ENCODE assay signal across 13 cellular contexts in genomic region chr3:51992017-51992682, GRCh38. TPM values are rescaled to one million over a fixed set of nuclear protein-coding genes. Genes with fewer than 3 reads are reported as not detected.
A peak's percentile ranks its signal among the peaks of the same experiment; 100 is the strongest.
DNase-seq lines count a peak whose midpoint lies in the region; FAIRE-seq and TF ChIP-seq lines count a peak whose summit lies in the region.
"Had no signal": no experiment of that assay in that cellular context is flagged by ENCODE, and none has a peak within 500 bp of the region (broad histone marks: within the 10 kb centered on the region; RNA-seq: fewer than 3 reads in every experiment).

No MANE protein-coding gene starts in this region.

- DNase-seq in H7: peak; percentile 41
- DNase-seq in activated CD4-positive, alpha-beta memory T cell treated with anti-CD3 and anti-CD28 coated beads for 36 hours: no peak
- DNase-seq in NCI-H2227 treated with DMSO at 0.1 percent for 48 hours (lab: John Stamatoyannopoulos, UW): no peak
- DNase-seq in activated gamma-delta T cell (lab: John Stamatoyannopoulos, UW): no peak
- DNase-seq in SW 1271 (lab: John Stamatoyannopoulos, UW): no peak
- DNase-seq: effector CD8-positive, alpha-beta T cell; KBM-7; naive B cell; stimulated activated CD4-positive, alpha-beta T cell treated with anti-CD3 and anti-CD28 coated beads, Interleukin-4, amount 100 ng/mL, for 4 hours; substantia nigra had no signal

- POLR2A ChIA-PET in activated CD4-positive, alpha-beta memory T cell treated with anti-CD3 and anti-CD28 coated beads for 36 hours (lab: Charles Lee): interaction anchor here (0.5 to 3.2 kb wide), 7 partner anchors 9 to 208 kb away, joined by 3 to 27 read pairs (median 4); partner anchors contain the start of genes ACY1 and DUSP7

- H3K36me3 Mint-ChIP-seq in activated CD4-positive, alpha-beta memory T cell treated with anti-CD3 and anti-CD28 coated beads for 36 hours: peaks cover 47% of the 10 kb centered on the region
- peaks cover 43% of the 10 kb centered on the region for H3K36me3 Mint-ChIP-seq in nephron (ENCODE audit: low read depth)

- H3K27me3 ChIP-seq in H7 (ENCODE audit: control insufficient read depth, insufficient read depth, low read length): no peaks in the 10 kb centered on the region
- H3K27me3 ChIP-seq: right atrium auricular region had no signal

- H3K9me3 Mint-ChIP-seq in activated CD4-positive, alpha-beta memory T cell treated with anti-CD3 and anti-CD28 coated beads for 36 hours: no peaks in the 10 kb centered on the region
- H3K9me3 Mint-ChIP-seq in nephron: no peaks in the 10 kb centered on the region

- CTCF ChIA-PET in activated CD4-positive, alpha-beta memory T cell treated with anti-CD3 and anti-CD28 coated beads for 36 hours (lab: Charles Lee): interaction anchor here (1.6 to 5.8 kb wide), 3 partner anchors 9 to 61 kb away, joined by 4 to 42 read pairs (median 7); partner anchors contain the start of genes ABHD14B and ACY1

- no peaks in the 10 kb centered on the region for H3K27me3 Mint-ChIP-seq in activated CD4-positive, alpha-beta memory T cell treated with anti-CD3 and anti-CD28 coated beads for 36 hours
- H3K27me3 Mint-ChIP-seq in nephron (ENCODE audit: low read depth): no peaks in the 10 kb centered on the region
- H3K27me3 Mint-ChIP-seq: naive B cell had no signal

- H3K4me3 ChIP-seq in H7 (ENCODE audit: insufficient read depth, low read depth, low read length): no peak overlapping the region
- H3K4me3 ChIP-seq: right atrium auricular region had no signal

- H3K4me1 Mint-ChIP-seq in activated CD4-positive, alpha-beta memory T cell treated with anti-CD3 and anti-CD28 coated beads for 36 hours (ENCODE audit: low read depth): peaks cover 34% of the 10 kb centered on the region
- peaks cover 26% of the 10 kb centered on the region for H3K4me1 Mint-ChIP-seq in nephron

- no peak overlapping the region for H3K4me3 Mint-ChIP-seq in activated CD4-positive, alpha-beta memory T cell treated with anti-CD3 and anti-CD28 coated beads for 36 hours
- peak overlapping the region in 2 of 3 experiments; percentile 28 to 40 for H3K4me3 Mint-ChIP-seq in nephron

- peak; percentile 59 for FAIRE-seq in G401.6 (lab: Jason Lieb, UNC)

- no peak for TF ChIP-seq CTCF in nephron (IDR thresholded peaks at IDR 0.05; ENCODE audit: unreplicated experiment in 3 of 3)

- peak overlapping the region; percentile 78 for H3K27ac Mint-ChIP-seq in activated CD4-positive, alpha-beta memory T cell treated with anti-CD3 and anti-CD28 coated beads for 36 hours
- H3K27ac Mint-ChIP-seq in nephron: peak overlapping the region in 1 of 3 experiments; percentile 37

- H3K36me3 ChIP-seq in H7 (replicated peaks; ENCODE audit: control insufficient read depth, insufficient read depth, low read length): peaks cover 15% of the 10 kb centered on the region

- intact Hi-C loops in activated CD4-positive, alpha-beta memory T cell treated with anti-CD3 and anti-CD28 coated beads for 36 hours (cut with micrococcal nuclease): no loop called here

RNA-seq across cellular contexts. Expression of gene RPL29, which starts 3.5 kb away (rescaled TPM):
- 1,001 and 1,107 TPM in 2 replicates for total RNA-seq in H7 (2014; rRNA removed; shearing (Covaris generic))
- total RNA-seq in activated CD4-positive, alpha-beta memory T cell treated with anti-CD3 and anti-CD28 coated beads for 36 hours: 1,000 to 10,000 TPM; 1,502 to 1,507 TPM

RNA-seq across cellular contexts. Expression of gene ACY1, which starts 8.8 kb away (rescaled TPM):
- total RNA-seq in H7 (2014; rRNA removed; shearing (Covaris generic)): 97.7 and 101 TPM in 2 replicates
- 10 to 100 TPM; 53.1 to 59.2 TPM for total RNA-seq in activated CD4-positive, alpha-beta memory T cell treated with anti-CD3 and anti-CD28 coated beads for 36 hours

RNA-seq across cellular contexts. Expression of gene ABHD14A, which starts 17.3 kb away (rescaled TPM):
- 7.5 and 7.7 TPM in 2 replicates for total RNA-seq in H7 (2014; rRNA removed; shearing (Covaris generic))
- total RNA-seq in activated CD4-positive, alpha-beta memory T cell treated with anti-CD3 and anti-CD28 coated beads for 36 hours: 1 to 10 TPM; 7.9 to 8.6 TPM

RNA-seq across cellular contexts. Expression of gene ABHD14B, which starts 18.3 kb away (rescaled TPM):
- total RNA-seq in H7 (2014; rRNA removed; shearing (Covaris generic)): 20.8 and 24.3 TPM in 2 replicates
- 10 to 100 TPM; 71.0 to 71.4 TPM for total RNA-seq in activated CD4-positive, alpha-beta memory T cell treated with anti-CD3 and anti-CD28 coated beads for 36 hours

RNA-seq across cellular contexts. Expression of gene PCBP4, which starts 24.9 kb away (rescaled TPM):
- total RNA-seq in H7 (2014; rRNA removed; shearing (Covaris generic)): 29.4 and 48.1 TPM in 2 replicates
- 10 to 100 TPM; 17.3 to 19.3 TPM for total RNA-seq in activated CD4-positive, alpha-beta memory T cell treated with anti-CD3 and anti-CD28 coated beads for 36 hours
